ENCODE assay signal across 1 cellular context in genomic region chr17:77092025-77092424, GRCh38.
TF ChIP-seq lines count a peak whose summit lies in the region.

No MANE protein-coding gene starts in this region.

TF ChIP-seq in HEK293, 187 proteins besides CTCF, POLR2A, EP300 and RAD21 (continued from another document and continues in another):
- no peak for TF ChIP-seq ZNF544 (tag by site-specific recombination; IDR thresholded peaks at IDR 0.05)
- TF ChIP-seq ZNF394 (tag by site-specific recombination; IDR thresholded peaks at IDR 0.05; ENCODE audit: borderline replicate concordance), result no peak
- no peak for TF ChIP-seq ZNF843 (tag by site-specific recombination; IDR thresholded peaks at IDR 0.05)
- no peak for TF ChIP-seq ZNF19 (tag by site-specific recombination; IDR thresholded peaks at IDR 0.05; ENCODE audit: low read depth)
- no peak for TF ChIP-seq ZNF692 (tag by site-specific recombination; IDR thresholded peaks at IDR 0.05)
- TF ChIP-seq ZNF488 (tag by site-specific recombination; IDR thresholded peaks at IDR 0.05), result no peak
- no peak for TF ChIP-seq SCRT1 (tag by site-specific recombination; IDR thresholded peaks at IDR 0.05; ENCODE audit: borderline replicate concordance)
- TF ChIP-seq ZFP3 (tag by site-specific recombination; IDR thresholded peaks at IDR 0.05; ENCODE audit: low read depth), result no peak
- TF ChIP-seq HOXA7 (CRISPR knock-in tag; IDR thresholded peaks at IDR 0.05; ENCODE audit: borderline replicate concordance), result no peak
- TF ChIP-seq SP7 (tag by site-specific recombination; IDR thresholded peaks at IDR 0.05), result peak; percentile 40; the same call in 1 of the 2 replicates
- TF ChIP-seq MZF1 (tag by site-specific recombination; IDR thresholded peaks at IDR 0.05; ENCODE audit: borderline replicate concordance), result no peak
- no peak for TF ChIP-seq ZNF221 (tag by site-specific recombination; IDR thresholded peaks at IDR 0.05; ENCODE audit: borderline replicate concordance)
- TF ChIP-seq KLF1 (tag by site-specific recombination; IDR thresholded peaks at IDR 0.05), result no peak
- TF ChIP-seq SETDB1 (IDR thresholded peaks at IDR 0.05; ENCODE audit: insufficient read length, low read length), result no peak
- TF ChIP-seq ZNF155 (tag by site-specific recombination; IDR thresholded peaks at IDR 0.05), result no peak
- TF ChIP-seq ZNF37A (tag by site-specific recombination; IDR thresholded peaks at IDR 0.05), result no peak
- no peak for TF ChIP-seq HOXD13 (CRISPR knock-in tag; IDR thresholded peaks at IDR 0.05; ENCODE audit: borderline replicate concordance)
- no peak for TF ChIP-seq ZBTB49 (tag by site-specific recombination; IDR thresholded peaks at IDR 0.05; ENCODE audit: low read depth)
- no peak for TF ChIP-seq ZNF623 (tag by site-specific recombination; IDR thresholded peaks at IDR 0.05)
- no peak for TF ChIP-seq ZNF580 (tag by site-specific recombination; IDR thresholded peaks at IDR 0.05)
- peak; percentile 75 for TF ChIP-seq ZNF335 (tag by site-specific recombination; conservative IDR thresholded peaks at IDR 0.05)
- peak; percentile 42; the same call in 1 of the 2 replicates for TF ChIP-seq ZNF398 (tag by site-specific recombination; IDR thresholded peaks at IDR 0.05)
- TF ChIP-seq ZNF350 (tag by site-specific recombination; IDR thresholded peaks at IDR 0.05), result no peak
- TF ChIP-seq KLF7 (tag by site-specific recombination; IDR thresholded peaks at IDR 0.05; ENCODE audit: borderline replicate concordance), result no peak
- no peak for TF ChIP-seq GLI2 (tag by site-specific recombination; IDR thresholded peaks at IDR 0.05; ENCODE audit: borderline replicate concordance, low read depth)
- TF ChIP-seq ZNF513 (tag by site-specific recombination; IDR thresholded peaks at IDR 0.05), result no peak
- TF ChIP-seq ZBTB21 (tag by site-specific recombination; IDR thresholded peaks at IDR 0.05), result peak; percentile 94
- no peak for TF ChIP-seq ZSCAN4 (tag by site-specific recombination; IDR thresholded peaks at IDR 0.05)
- TF ChIP-seq ZBTB7A (tag by site-specific recombination; IDR thresholded peaks at IDR 0.05; ENCODE audit: low read depth), result no peak
- no peak for TF ChIP-seq ZBTB6 (tag by site-specific recombination; IDR thresholded peaks at IDR 0.05)
- no peak for TF ChIP-seq ZNF670 (tag by site-specific recombination; IDR thresholded peaks at IDR 0.05; ENCODE audit: low read depth)
- peak; percentile 98 for TF ChIP-seq ZBTB48 (tag by site-specific recombination; IDR thresholded peaks at IDR 0.05)
- no peak for TF ChIP-seq ZNF473 (tag by site-specific recombination; IDR thresholded peaks at IDR 0.05)
- TF ChIP-seq PATZ1 (tag by site-specific recombination; IDR thresholded peaks at IDR 0.05), result no peak
- TF ChIP-seq ZNF624 (tag by site-specific recombination; IDR thresholded peaks at IDR 0.05), result no peak
- no peak for TF ChIP-seq ZNF449 (tag by site-specific recombination; IDR thresholded peaks at IDR 0.05)
- no peak for TF ChIP-seq ZNF248 (tag by site-specific recombination; IDR thresholded peaks at IDR 0.05)
- TF ChIP-seq INSM2 (tag by site-specific recombination; IDR thresholded peaks at IDR 0.05), result 0 out of 2 replicates have a peak, but pooled peaks have one; percentile 37
- no peak for TF ChIP-seq ZBTB11 (tag by site-specific recombination; conservative IDR thresholded peaks at IDR 0.05; ENCODE audit: low read depth)
- TF ChIP-seq ZNF521 (tag by site-specific recombination; IDR thresholded peaks at IDR 0.05), result no peak
- TF ChIP-seq ZXDB (tag by site-specific recombination; IDR thresholded peaks at IDR 0.05), result no peak
- no peak for TF ChIP-seq ZSCAN16 (tag by site-specific recombination; IDR thresholded peaks at IDR 0.05)
